In the genomic region with DNA sequence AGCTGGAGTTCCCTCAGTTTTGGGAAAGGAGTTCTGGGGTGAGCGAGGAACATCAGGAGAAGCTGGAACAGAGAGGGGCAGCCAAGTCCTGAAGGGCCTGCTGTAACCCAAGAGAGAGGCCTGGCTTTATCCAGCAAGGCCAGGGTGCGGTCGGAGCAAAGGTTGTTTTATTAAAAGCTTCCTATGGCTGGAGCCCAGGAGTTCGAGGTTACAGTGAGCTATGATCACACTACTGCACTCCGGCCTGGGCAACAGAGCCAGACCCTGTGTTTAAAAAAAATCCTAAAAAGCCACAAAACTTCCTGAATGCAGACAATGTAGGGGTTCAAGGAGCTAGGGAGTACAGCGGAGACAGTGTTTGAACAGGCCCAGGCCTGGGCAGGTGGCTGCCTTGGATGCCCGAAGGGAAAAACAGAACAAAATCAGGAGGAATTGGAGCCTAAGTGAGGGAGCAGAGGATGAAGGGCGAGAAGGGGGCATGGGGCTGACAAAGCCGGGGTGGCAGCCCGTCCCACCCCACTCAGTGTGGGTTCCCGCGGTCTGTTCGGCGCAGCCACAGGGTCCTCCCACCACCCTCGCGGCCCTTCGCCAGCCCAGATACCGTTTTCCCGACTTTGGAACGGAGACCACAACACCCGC, we compare ENCODE assay signal across 8 cellular contexts. TPM values are rescaled to one million over a fixed set of nuclear protein-coding genes. Genes with fewer than 3 reads are reported as not detected.
DNase-seq lines count a peak whose midpoint lies in the region; ATAC-seq and TF ChIP-seq lines count a peak whose summit lies in the region.

No MANE protein-coding gene starts in this region.

- no peaks in the 10 kb centered on the region for H3K27me3 Mint-ChIP-seq in activated CD8-positive, alpha-beta memory T cell treated with anti-CD3 and anti-CD28 coated beads, Interleukin-2, amount 10 ng/mL, durations not matched to agents 7 days and 5 days

- peaks cover 3% of the 10 kb centered on the region for H3K36me3 Mint-ChIP-seq in activated CD8-positive, alpha-beta memory T cell treated with anti-CD3 and anti-CD28 coated beads, Interleukin-2, amount 10 ng/mL, durations not matched to agents 7 days and 5 days

- H3K9me3 Mint-ChIP-seq in activated CD8-positive, alpha-beta memory T cell treated with anti-CD3 and anti-CD28 coated beads, Interleukin-2, amount 10 ng/mL, durations not matched to agents 7 days and 5 days (ENCODE audit: low read depth): no peaks in the 10 kb centered on the region

- no peaks in the 10 kb centered on the region for H3K27me3 ChIP-seq in right atrium auricular region

- H3K27ac ChIP-seq in right atrium auricular region: peak overlapping the region; percentile 99
- H3K27ac ChIP-seq in skin epidermis: peak overlapping the region; percentile 89 to 100 (median 99)

- TF ChIP-seq CTCF in right atrium auricular region (IDR thresholded peaks at IDR 0.05): no peak

- H3K4me1 ChIP-seq in right atrium auricular region: peaks cover 0 to 68% of the 10 kb centered on the region in 2 donors

- H3K4me1 Mint-ChIP-seq in activated CD8-positive, alpha-beta memory T cell treated with anti-CD3 and anti-CD28 coated beads, Interleukin-2, amount 10 ng/mL, durations not matched to agents 7 days and 5 days: peaks cover 25% of the 10 kb centered on the region

- H3K4me3 ChIP-seq in right atrium auricular region (peak overlapping the region; percentile 70 to 76), skin epidermis (peak overlapping the region; percentile 41 to 74 (median 63))

- DNase-seq in activated CD8-positive, alpha-beta memory T cell treated with anti-CD3 and anti-CD28 coated beads, Interleukin-2, amount 10 ng/mL, durations not matched to agents 7 days and 5 days: no peak
- DNase-seq in activated CD8-positive, alpha-beta memory T cell treated with anti-CD3 and anti-CD28 coated beads for 24 hours: no peak
- DNase-seq in activated gamma-delta T cell (lab: John Stamatoyannopoulos, UW) (peak; percentile 45), right atrium auricular region (ENCODE audit: low spot score) (no peak), NCI-H1105 treated with DMSO at 0.1 percent for 48 hours (lab: John Stamatoyannopoulos, UW) (no peak), middle frontal gyrus (ENCODE audit: extremely low spot score, low spot score) (no peak)

- peak overlapping the region; percentile 83 for H3K4me3 Mint-ChIP-seq in activated CD8-positive, alpha-beta memory T cell treated with anti-CD3 and anti-CD28 coated beads, Interleukin-2, amount 10 ng/mL, durations not matched to agents 7 days and 5 days

- H3K36me3 ChIP-seq in right atrium auricular region: no peaks in the 10 kb centered on the region

- H3K9me3 ChIP-seq in right atrium auricular region: no peaks in the 10 kb centered on the region

- ATAC-seq in activated CD8-positive, alpha-beta memory T cell treated with anti-CD3 and anti-CD28 coated beads, Interleukin-2, amount 10 ng/mL, durations not matched to agents 7 days and 5 days: peak; percentile 30
- peak; percentile 19 for ATAC-seq in HG03354 (IDR thresholded peaks at IDR 0.05; ENCODE audit: poor library complexity, severe bottlenecking, unreplicated experiment)

- H3K27ac Mint-ChIP-seq in activated CD8-positive, alpha-beta memory T cell treated with anti-CD3 and anti-CD28 coated beads, Interleukin-2, amount 10 ng/mL, durations not matched to agents 7 days and 5 days: peak overlapping the region; percentile 95

- CTCF ChIA-PET in activated CD8-positive, alpha-beta memory T cell treated with anti-CD3 and anti-CD28 coated beads, Interleukin-2, amount 10 ng/mL, durations not matched to agents 7 days and 5 days (lab: Charles Lee): interaction anchor here (0.7 to 8.4 kb wide), 15 partner anchors 8 to 98 kb away, joined by 3 to 102 read pairs (median 4); partner anchors contain the start of genes MALAT1 and SCYL1

RNA-seq across cellular contexts. Expression of gene MALAT1, which starts 22.1 kb away (rescaled TPM):
- total RNA-seq in activated CD8-positive, alpha-beta memory T cell treated with anti-CD3 and anti-CD28 coated beads, Interleukin-2, amount 10 ng/mL, durations not matched to agents 7 days and 5 days: 1,000 to 10,000 TPM; 4,026 to 5,234 TPM
- 1,000 to 10,000 TPM; 2,120 to 2,577 TPM for total RNA-seq in right atrium auricular region

RNA-seq across cellular contexts. Expression of gene SCYL1, which starts 48.1 kb away (rescaled TPM):
- 10 to 100 TPM; 68.0 to 76.7 TPM for total RNA-seq in activated CD8-positive, alpha-beta memory T cell treated with anti-CD3 and anti-CD28 coated beads, Interleukin-2, amount 10 ng/mL, durations not matched to agents 7 days and 5 days
- 10 to 100 TPM; 71.8 to 89.7 TPM for total RNA-seq in right atrium auricular region

RNA-seq across cellular contexts. Expression of gene NEAT1, which starts 54.2 kb away (rescaled TPM):
- total RNA-seq in activated CD8-positive, alpha-beta memory T cell treated with anti-CD3 and anti-CD28 coated beads, Interleukin-2, amount 10 ng/mL, durations not matched to agents 7 days and 5 days: 100 to 1,000 TPM; 525 to 618 TPM
- 10 to 100 TPM; 43.7 to 52.5 TPM for total RNA-seq in right atrium auricular region

Comparison
In these comparisons a context has a peak if more than half of its experiments do, and no peak if none do; other contexts are left out.
1. RNA of gene NEAT1, which starts 54.2 kb away (total RNA-seq): 525 to 618 TPM in activated CD8-positive, alpha-beta memory T cell treated with anti-CD3 and anti-CD28 coated beads, Interleukin-2, amount 10 ng/mL, durations not matched to agents 7 days and 5 days; 43.7 to 52.5 TPM in right atrium auricular region; every median in the first group is over 4 times any median in the second.